In genomic region chr12:47377414-47378221, GRCh38 we compare ENCODE assay signal across 8 cellular contexts.
A peak's percentile ranks its signal among the peaks of the same experiment; 100 is the strongest.
DNase-seq lines count a peak whose midpoint lies in the region; ATAC-seq and TF ChIP-seq lines count a peak whose summit lies in the region.

No MANE protein-coding gene starts in this region.

- POLR2A ChIA-PET in CD4-positive, alpha-beta memory T cell (lab: Charles Lee; ENCODE audit: partially characterized antibody), result no interaction called here

- no peaks in the 10 kb centered on the region for H3K27me3 Mint-ChIP-seq in activated T-cell treated with anti-CD3 and anti-CD28 coated beads, Interleukin-2, amount 50 U/mL, for 24 hours
- no peaks in the 10 kb centered on the region for H3K27me3 Mint-ChIP-seq in CD4-positive, alpha-beta memory T cell

- no peaks in the 10 kb centered on the region for H3K27me3 ChIP-seq in lower lobe of right lung (ENCODE audit: low read depth)
- H3K27me3 ChIP-seq in CD4-positive, alpha-beta memory T cell (ENCODE audit: insufficient read depth, low read length), result no peaks in the 10 kb centered on the region
- H3K27me3 ChIP-seq in H7 (ENCODE audit: control insufficient read depth, insufficient read depth, low read length), result no peaks in the 10 kb centered on the region

- no peak for DNase-seq in activated T-cell treated with anti-CD3 and anti-CD28 coated beads, Interleukin-2, amount 50 U/mL, for 24 hours
- DNase-seq in activated T-cell treated with anti-CD3 and anti-CD28 coated beads for 4 hours, result no peak
- peak; percentile 99 to 100 for DNase-seq in cardiac fibroblast (ENCODE audit: low read depth in 2 of 2)
- DNase-seq in lower lobe of right lung, result peak; percentile 65
- DNase-seq in ureter (ENCODE audit: low spot score), result peak; percentile 93
- no peak for DNase-seq in CD4-positive, alpha-beta memory T cell
- DNase-seq in H7, result no peak
- DNase-seq in NCI-H1694 (lab: John Stamatoyannopoulos, UW), result no peak

- TF ChIP-seq CTCF in cardiac fibroblast (IDR thresholded peaks at IDR 0.05; ENCODE audit: low read depth, low read length) (no peak), lower lobe of right lung (IDR thresholded peaks at IDR 0.05) (no peak)

- peak overlapping the region; percentile 14 for H3K27ac ChIP-seq in lower lobe of right lung
- no peak overlapping the region for H3K27ac ChIP-seq in CD4-positive, alpha-beta memory T cell (ENCODE audit: low read depth, low read length)

- no peaks in the 10 kb centered on the region for H3K9me3 ChIP-seq in lower lobe of right lung
- no peaks in the 10 kb centered on the region for H3K9me3 ChIP-seq in CD4-positive, alpha-beta memory T cell (ENCODE audit: control insufficient read depth in 1 of 2, low read length in 2 of 2)

- H3K4me1 ChIP-seq in lower lobe of right lung, result peaks cover 17% of the 10 kb centered on the region
- peaks cover 17% of the 10 kb centered on the region for H3K4me1 ChIP-seq in CD4-positive, alpha-beta memory T cell (ENCODE audit: insufficient read depth, low read length)

- H3K4me3 Mint-ChIP-seq in activated T-cell treated with anti-CD3 and anti-CD28 coated beads, Interleukin-2, amount 50 U/mL, for 24 hours, result no peak overlapping the region
- no peak overlapping the region for H3K4me3 Mint-ChIP-seq in CD4-positive, alpha-beta memory T cell

- CTCF ChIA-PET in CD4-positive, alpha-beta memory T cell (lab: Charles Lee; ENCODE audit: partially characterized antibody), result no interaction called here

- H3K9me3 Mint-ChIP-seq in activated T-cell treated with anti-CD3 and anti-CD28 coated beads, Interleukin-2, amount 50 U/mL, for 24 hours, result peaks cover 36% of the 10 kb centered on the region
- peaks cover 0 to 16% (median 3%) of the 10 kb centered on the region in 8 donors for H3K9me3 Mint-ChIP-seq in CD4-positive, alpha-beta memory T cell

- H3K36me3 Mint-ChIP-seq in activated T-cell treated with anti-CD3 and anti-CD28 coated beads, Interleukin-2, amount 50 U/mL, for 24 hours (ENCODE audit: low read depth), result peaks cover 17% of the 10 kb centered on the region
- peaks cover 0 to 7% of the 10 kb centered on the region in 2 donors for H3K36me3 Mint-ChIP-seq in CD4-positive, alpha-beta memory T cell

- peak overlapping the region; percentile 56 for H3K27ac Mint-ChIP-seq in activated T-cell treated with anti-CD3 and anti-CD28 coated beads, Interleukin-2, amount 50 U/mL, for 24 hours
- peak overlapping the region in 3 of 7 donors; percentile 19 to 66 (median 29) for H3K27ac Mint-ChIP-seq in CD4-positive, alpha-beta memory T cell

- peaks cover 51% of the 10 kb centered on the region for H3K4me1 Mint-ChIP-seq in activated T-cell treated with anti-CD3 and anti-CD28 coated beads, Interleukin-2, amount 50 U/mL, for 24 hours (ENCODE audit: low read depth)
- peaks cover 15 to 47% (median 20%) of the 10 kb centered on the region in 4 donors for H3K4me1 Mint-ChIP-seq in CD4-positive, alpha-beta memory T cell

- intact Hi-C loops in lower lobe of right lung (cut with DNase I), result no loop called here
- intact Hi-C loops in CD4-positive, alpha-beta memory T cell (cut with micrococcal nuclease), result loop anchor here (2.0 kb wide), 1 partner anchor 17 kb away; no protein-coding TSS in a partner anchor

- peak; percentile 82 to 85 for ATAC-seq in lower lobe of right lung

- no peaks in the 10 kb centered on the region for H3K36me3 ChIP-seq in lower lobe of right lung
- no peaks in the 10 kb centered on the region for H3K36me3 ChIP-seq in CD4-positive, alpha-beta memory T cell (ENCODE audit: insufficient read depth, low read length)
- no peaks in the 10 kb centered on the region for H3K36me3 ChIP-seq in H7 (replicated peaks; ENCODE audit: control insufficient read depth, insufficient read depth, low read length)

- H3K4me3 ChIP-seq in cardiac fibroblast (replicated peaks in 1 of 2; ENCODE audit: low read depth in 2 of 2, low read length in 2 of 2) (no peak overlapping the region), lower lobe of right lung (no peak overlapping the region), H7 (ENCODE audit: insufficient read depth, low read depth, low read length) (no peak overlapping the region)
- H3K4me3 ChIP-seq in CD4-positive, alpha-beta memory T cell (ENCODE audit: low read length in 2 of 2), result no peak overlapping the region

Comparison
In these comparisons a context has a peak if more than half of its experiments do, and no peak if none do; other contexts are left out.
1. DNase-seq: peak in cardiac fibroblast (2 of 2), lower lobe of right lung (single experiment) and ureter (single experiment); none in activated T-cell treated with anti-CD3 and anti-CD28 coated beads, Interleukin-2, amount 50 U/mL, for 24 hours (single experiment), activated T-cell treated with anti-CD3 and anti-CD28 coated beads for 4 hours (single experiment), CD4-positive, alpha-beta memory T cell (0 of 5), H7 (single experiment) and NCI-H1694 (single experiment).